ENCODE assay signal across 15 cellular contexts in genomic region chr2:170703776-170704476, GRCh38. TPM values are rescaled to one million over a fixed set of nuclear protein-coding genes. Genes with fewer than 3 reads are reported as not detected.
DNase-seq lines count a peak whose midpoint lies in the region; ATAC-seq, FAIRE-seq and TF ChIP-seq lines count a peak whose summit lies in the region.
"Had no signal": no experiment of that assay in that cellular context is flagged by ENCODE, and none has a peak within 500 bp of the region (broad histone marks: within the 10 kb centered on the region; RNA-seq: fewer than 3 reads in every experiment).

No MANE protein-coding gene starts in this region.

- H3F3A ChIP-seq in GM23338 (replicated peaks; ENCODE audit: low read depth) (no peaks in the 10 kb centered on the region), neural progenitor cell (ENCODE audit: low read depth) (no peaks in the 10 kb centered on the region)

- H3K4me3 Mint-ChIP-seq in GM23338 = no peak overlapping the region
- peak overlapping the region; percentile 8 for H3K4me3 Mint-ChIP-seq in neural progenitor cell

- H3K9me2 ChIP-seq in GM23338 (ENCODE audit: insufficient read depth) = peaks cover 6% of the 10 kb centered on the region

- no peak for TF ChIP-seq RAD21 in K562 (CRISPR knock-in tag; conservative IDR thresholded peaks at IDR 0.05 in 1 of 2, IDR thresholded peaks at IDR 0.05 in 1 of 2)

- H4K20me1 ChIP-seq in GM23338 (replicated peaks; ENCODE audit: insufficient read depth) (no peaks in the 10 kb centered on the region), K562 (replicated peaks; ENCODE audit: control insufficient read depth, insufficient read depth, low read length) (no peaks in the 10 kb centered on the region), neural progenitor cell (ENCODE audit: low read depth) (no peaks in the 10 kb centered on the region)
- H4K20me1 ChIP-seq: BLaER1 treated with 17β-estradiol and CSF1 and Interleukin-3, amounts not matched to agents 10 nM and 100 nM had no signal

- H2AFZ ChIP-seq in GM23338 = no peak overlapping the region
- H2AFZ ChIP-seq in K562 (ENCODE audit: low read depth, low read length) = no peak overlapping the region
- H2AFZ ChIP-seq in neural progenitor cell (replicated peaks) = no peak overlapping the region
- H2AFZ ChIP-seq: PC-9 had no signal

- BruUV-seq in K562 (replicated peaks; lab: Mats Ljungman, UMichigan) = no TSS peak

- H3K9ac ChIP-seq in K562 (ENCODE audit: insufficient read depth in 1 of 2, low read depth in 2 of 2, low read length in 2 of 2) = no peak overlapping the region
- H3K9ac ChIP-seq in neural progenitor cell = no peak overlapping the region
- H3K9ac ChIP-seq: BLaER1 treated with 17β-estradiol and CSF1 and Interleukin-3, amounts not matched to agents 10 nM and 100 nM had no signal

- CTCF ChIA-PET in K562 (lab: Yijun Ruan, JAX; ENCODE audit: low intra/inter-chr PET ratio) = no interaction called here

- TF ChIP-seq CTCF in GM23338 (conservative IDR thresholded peaks at IDR 0.05; ENCODE audit: low read depth in 2 of 2) (no peak), NB4 (IDR thresholded peaks at IDR 0.05; ENCODE audit: low read depth, low read length) (no peak), K562 (IDR thresholded peaks at IDR 0.05 in 2 of 3, conservative IDR thresholded peaks at IDR 0.05 in 1 of 3; ENCODE audit: insufficient read depth in 2 of 3, low read depth in 1 of 3, low read length in 3 of 3) (no peak), neural progenitor cell (IDR thresholded peaks at IDR 0.05) (no peak), prostate gland (IDR thresholded peaks at IDR 0.05) (no peak)

- H3K9me1 ChIP-seq in K562 (ENCODE audit: control insufficient read depth, insufficient read depth, low read length) = no peaks in the 10 kb centered on the region

- H3K36me3 ChIP-seq in GM23338 (ENCODE audit: insufficient read depth) (0 out of 2 replicates have a peak, but pooled peaks cover 9% of the 10 kb centered on the region), K562 (ENCODE audit: control insufficient read depth, insufficient read depth, low read length) (no peaks in the 10 kb centered on the region), neural progenitor cell (no peaks in the 10 kb centered on the region), prostate gland (no peaks in the 10 kb centered on the region)
- H3K36me3 ChIP-seq: BLaER1 treated with 17β-estradiol and CSF1 and Interleukin-3, amounts not matched to agents 10 nM and 100 nM; SJCRH30 had no signal

- 41% methylated on average over 4 of the region's 4 CpGs for WGBS in K562 (ENCODE audit: insufficient coverage, low coverage, missing lambda C conversion rate)
- 89% methylated on average over 4 of the region's 4 CpGs for WGBS in prostate gland

- peak; percentile 53 for DNase-seq in GM23338 (ENCODE audit: low spot score)
- peak; percentile 52 for DNase-seq in NB4 (ENCODE audit: low read depth)
- no peak for DNase-seq in K562 (ENCODE audit: extremely low read depth in 1 of 4, low spot score in 3 of 4)
- no peak for DNase-seq in neural progenitor cell (ENCODE audit: low spot score)
- no peak for DNase-seq in prostate gland (ENCODE audit: low spot score)
- DNase-seq: NCI-H187 treated with DMSO at 0.1 percent for 48 hours, NCI-H526 treated with DMSO at 0.1 percent for 48 hours, PC-9, SJCRH30 had no signal

- ATAC-seq in GM23338 (peak; percentile 45; the same call in 2 of the 3 replicates), K562 (no peak), GM18517 (IDR thresholded peaks at IDR 0.05; ENCODE audit: unreplicated experiment) (no peak), GM21717 (IDR thresholded peaks at IDR 0.05; ENCODE audit: unreplicated experiment) (no peak)
- ATAC-seq: HCT116 had no signal

- no peak overlapping the region for H3K4me3 ChIP-seq in GM23338
- no peak overlapping the region for H3K4me3 ChIP-seq in NB4 (ENCODE audit: low read depth, low read length)
- no peak overlapping the region for H3K4me3 ChIP-seq in K562
- no peak overlapping the region for H3K4me3 ChIP-seq in neural progenitor cell
- H3K4me3 ChIP-seq in prostate gland = no peak overlapping the region
- H3K4me3 ChIP-seq: BLaER1 treated with 17β-estradiol and CSF1 and Interleukin-3, amounts not matched to agents 10 nM and 100 nM; PC-9; SJCRH30 had no signal

- no peak for TF ChIP-seq POLR2A in NB4 (IDR thresholded peaks at IDR 0.05; ENCODE audit: extremely low read depth, insufficient read length)
- no peak for TF ChIP-seq POLR2A in K562 (conservative IDR thresholded peaks at IDR 0.05)
- no peak for TF ChIP-seq POLR2A in prostate gland (IDR thresholded peaks at IDR 0.05)

- peak overlapping the region; percentile 56 for H3K4me2 ChIP-seq in GM23338
- H3K4me2 ChIP-seq in K562 (ENCODE audit: insufficient read depth, low read length) = no peak overlapping the region
- H3K4me2 ChIP-seq in neural progenitor cell = no peak overlapping the region
- H3K4me2 ChIP-seq: PC-9 had no signal

- TF ChIP-seq EP300 in K562 (IDR thresholded peaks at IDR 0.05; ENCODE audit: low read length) = no peak

- intact Hi-C loops in K562 (cut with micrococcal nuclease) = no loop called here
- intact Hi-C loops in prostate gland (cut with DNase I) = no loop called here

- H3K9me3 ChIP-seq in K562 (replicated peaks; ENCODE audit: control insufficient read depth, insufficient read depth, low read depth, low read length) = no peaks in the 10 kb centered on the region
- H3K9me3 ChIP-seq in neural progenitor cell (ENCODE audit: low read depth) = no peaks in the 10 kb centered on the region
- H3K9me3 ChIP-seq in prostate gland = no peaks in the 10 kb centered on the region
- H3K9me3 ChIP-seq: SJCRH30 had no signal

- H3K27me3 Mint-ChIP-seq in GM23338 (ENCODE audit: insufficient read depth, low read depth, poor library complexity) (peaks cover 17% of the 10 kb centered on the region), neural progenitor cell (ENCODE audit: insufficient read depth, low read depth) (peaks cover 18% of the 10 kb centered on the region)

- peaks cover 17% of the 10 kb centered on the region for H3K4me1 ChIP-seq in GM23338 (ENCODE audit: insufficient read depth)
- H3K4me1 ChIP-seq in K562 (replicated peaks in 1 of 2; ENCODE audit: control insufficient read depth in 2 of 2, insufficient read depth in 2 of 2, low read length in 2 of 2) = peaks cover 8 to 10% of the 10 kb centered on the region in 2 experiments; a peak in 4 of 5 replicates
- H3K4me1 ChIP-seq in neural progenitor cell = peaks cover 8% of the 10 kb centered on the region
- no peaks in the 10 kb centered on the region for H3K4me1 ChIP-seq in prostate gland (replicated peaks)
- H3K4me1 ChIP-seq: SJCRH30 had no signal

- peaks cover 8% of the 10 kb centered on the region for H3K36me3 Mint-ChIP-seq in GM23338 (ENCODE audit: low read depth)
- H3K36me3 Mint-ChIP-seq in neural progenitor cell = peaks cover 4% of the 10 kb centered on the region

- H3K4me1 Mint-ChIP-seq in GM23338 (peaks cover 15% of the 10 kb centered on the region), neural progenitor cell (peaks cover 20% of the 10 kb centered on the region)

- H3K27me3 ChIP-seq in GM23338 (ENCODE audit: insufficient read depth) (peaks cover 27% of the 10 kb centered on the region), K562 (ENCODE audit: control insufficient read depth in 2 of 2, insufficient read depth in 2 of 2, low read length in 2 of 2) (no peaks in the 10 kb centered on the region), neural progenitor cell (peaks cover 23% of the 10 kb centered on the region), prostate gland (replicated peaks; ENCODE audit: insufficient read depth) (no peaks in the 10 kb centered on the region)
- H3K27me3 ChIP-seq: SJCRH30 had no signal

- in situ Hi-C loops in K562 (cut with MboI) = no loop called here

- H3K27ac ChIP-seq in GM23338 (ENCODE audit: low read depth) (no peak overlapping the region), K562 (ENCODE audit: extremely low read depth, low read depth, low read length) (no peak overlapping the region), neural progenitor cell (no peak overlapping the region), prostate gland (no peak overlapping the region)
- H3K27ac ChIP-seq: BLaER1 treated with 17β-estradiol and CSF1 and Interleukin-3, amounts not matched to agents 10 nM and 100 nM; PC-9; SJCRH30 had no signal

- POLR2A ChIA-PET in K562 (lab: Yijun Ruan, JAX) = interaction anchor here (0.7 kb wide), 1 partner anchor 7 kb away, joined by 3 read pairs; no protein-coding TSS in a partner anchor

- H3K27ac Mint-ChIP-seq in GM23338 (no peak overlapping the region), neural progenitor cell (no peak overlapping the region)

- H3K79me2 ChIP-seq in GM23338 (replicated peaks; ENCODE audit: insufficient read depth) (no peaks in the 10 kb centered on the region), K562 (ENCODE audit: control insufficient read depth, insufficient read depth, low read length) (no peaks in the 10 kb centered on the region), neural progenitor cell (ENCODE audit: low read depth) (no peaks in the 10 kb centered on the region)

- no peak for FAIRE-seq in K562 (lab: Jason Lieb, UNC)
- FAIRE-seq: A204.1 had no signal

- H3K9me3 Mint-ChIP-seq in GM23338 = peaks cover 11% of the 10 kb centered on the region
- H3K9me3 Mint-ChIP-seq in neural progenitor cell = peaks cover 15% of the 10 kb centered on the region

RNA-seq across cellular contexts. Expression of gene SP5, which starts 11.2 kb away (rescaled TPM):
- 0.21 TPM in 1 of 2 replicates, not detected in the other for total RNA-seq in GM23338 (2014; rRNA removed; shearing (Covaris generic))
- polyA plus RNA-seq in GM23338 (2016; fragmentation: Nextera tagmentation; extraction: Ambion mirVana) (0.32 and 0.42 TPM in 2 replicates), K562 (2011; rRNA removed) (0.06 and 0.31 TPM in 2 replicates), K562 (2014; fragmentation: Illumina TruSeq; extraction: Trizol) (not detected in 2 replicates), K562 (2014; fragmentation: Nextera tagmentation; extraction: Ambion mirVana) (under 1 TPM; 0.03 TPM), K562 (2014; rRNA removed) (0.67 and 0.99 TPM in 2 replicates)
- total RNA-seq in K562 (2011; cell fraction: chromatin; rRNA removed; ENCODE audit: low replicate concordance) = not detected in 2 replicates
- total RNA-seq in K562 (2011; cell fraction: nucleolus; rRNA removed) = 0.26 TPM in 1 of 2 replicates, not detected in the other
- total RNA-seq in K562 (2011; cell fraction: nucleoplasm; rRNA removed) = 0.31 TPM in 1 of 2 replicates, not detected in the other
- total RNA-seq in K562 (2014; rRNA removed) (0.59 and 0.65 TPM in 2 replicates), K562 (2014; rRNA removed; fragmentation: Illumina TruSeq; extraction: Trizol) (0.07 TPM in 1 of 2 replicates, not detected in the other), K562 (2015; rRNA removed; fragmentation: Illumina TruSeq; extraction: Trizol) (0.25 and 0.30 TPM in 2 replicates), K562 (2021) (1.7 and 1.8 TPM in 2 replicates), neural progenitor cell (ENCODE audit: low replicate concordance) (3.0 and 8.5 TPM in 2 replicates), prostate gland (1 to 10 TPM; 4.2 to 8.4 TPM)
- 0.22 and 0.57 TPM in 2 replicates for polyA plus RNA-seq in K562 (2011; cell fraction: cytosol; rRNA removed)
- 0.24 and 0.46 TPM in 2 replicates for polyA plus RNA-seq in K562 (2011; cell fraction: nucleus; rRNA removed)
- 0.78 and 1.1 TPM in 2 replicates for polyA plus RNA-seq in K562 (2012)
- polyA minus RNA-seq in K562 (2011; rRNA and poly(A)+ RNA removed) = 0.09 TPM in 1 of 2 replicates, not detected in the other
- polyA minus RNA-seq in K562 (2011; cell fraction: cytosol; rRNA and poly(A)+ RNA removed) = not detected in 2 replicates
- polyA minus RNA-seq in K562 (2011; cell fraction: nucleus; rRNA and poly(A)+ RNA removed) = 0.27 and 1.1 TPM in 2 replicates
- total RNA-seq: MCF 10A, SJCRH30 had no signal

Comparison
In these comparisons a context has a peak if more than half of its experiments do, and no peak if none do; other contexts are left out.
1. DNase-seq: peak in GM23338 (single experiment) and NB4 (single experiment); none in K562 (0 of 4), neural progenitor cell (single experiment) and prostate gland (single experiment).